ENCODE assay signal across 28 cellular contexts in the genomic region with DNA sequence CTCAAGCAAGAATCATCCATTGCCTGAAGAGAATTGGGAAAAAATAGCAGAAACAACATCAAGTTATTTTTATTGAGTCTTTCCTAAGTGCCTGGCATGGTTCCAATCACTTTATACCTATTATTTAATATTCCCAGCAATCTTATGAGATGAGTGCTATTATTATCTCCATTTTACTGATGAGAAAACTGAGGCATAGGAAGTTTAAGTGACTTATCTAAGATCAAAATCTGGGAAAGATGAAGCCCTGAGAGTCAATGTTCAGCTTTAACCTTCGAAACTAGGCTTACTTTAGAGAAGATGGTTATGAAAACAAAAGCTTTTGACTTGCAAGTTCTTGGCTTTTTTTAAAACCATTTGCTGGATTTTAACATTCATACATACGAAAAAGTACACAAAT.
"Had no signal": no experiment of that assay in that cellular context is flagged by ENCODE, and none has a peak within 500 bp of the region (broad histone marks: within the 10 kb centered on the region; RNA-seq: fewer than 3 reads in every experiment).

No MANE protein-coding gene starts in this region.

- H3K4me1 ChIP-seq: adrenal gland, body of pancreas, colonic mucosa, gastroesophageal sphincter had no signal

- H3K27me3 ChIP-seq: adrenal gland, body of pancreas, colonic mucosa, esophagus squamous epithelium had no signal

- H3K9me3 ChIP-seq: adrenal gland, body of pancreas, colonic mucosa, esophagus squamous epithelium, gastroesophageal sphincter had no signal

- DNase-seq: activated CD4-positive, alpha-beta memory T cell treated with anti-CD3 and anti-CD28 coated beads for 36 hours; activated CD4-positive, alpha-beta T cell treated with anti-CD3 and anti-CD28 coated beads for 36 hours; activated CD4-positive, CD25-positive, alpha-beta regulatory T cell; activated CD4-positive, CD25-positive, alpha-beta regulatory T cell treated with anti-CD3 and anti-CD28 coated beads, Interleukin-2, amount 50 U/mL, for 72 hours; activated CD8-positive, alpha-beta memory T cell treated with anti-CD3 and anti-CD28 coated beads, Interleukin-2, amount 10 ng/mL, durations not matched to agents 7 days and 5 days; activated CD8-positive, alpha-beta memory T cell treated with anti-CD3 and anti-CD28 coated beads, Interleukin-2, amount 50 U/mL, for 4 hours; activated CD8-positive, alpha-beta T cell treated with anti-CD3 and anti-CD28 coated beads, Interleukin-2, amount 10 ng/mL, durations not matched to agents 7 days and 5 days; activated effector memory CD4-positive, alpha-beta T cell treated with anti-CD3 and anti-CD28 coated beads, Interleukin-2, amount 50 U/mL, for 16 hours; activated naive CD4-positive, alpha-beta T cell treated with anti-CD3 and anti-CD28 coated beads for 36 hours; activated naive CD8-positive, alpha-beta T cell treated with anti-CD3 and anti-CD28 coated beads for 36 hours; activated naive CD8-positive, alpha-beta T cell treated with anti-CD3 and anti-CD28 coated beads, Interleukin-2, amount 50 U/mL, for 24 hours; activated T-cell treated with anti-CD3 and anti-CD28 coated beads, Interleukin-2, amount 50 U/mL, for 1 hour; activated T-cell treated with anti-CD3 and anti-CD28 coated beads, Interleukin-2, amount 50 U/mL, for 48 hours; amygdala; aorta; body of pancreas; caudate nucleus; cerebellar nuclear complex; colonic mucosa; effector CD8-positive, alpha-beta T cell; esophagus squamous epithelium; foreskin melanocyte; T-helper 2 cell had no signal

- H3K27ac ChIP-seq: adrenal gland, body of pancreas, colonic mucosa, epithelial cell of prostate, esophagus squamous epithelium, gastroesophageal sphincter had no signal

- H3K36me3 ChIP-seq: adrenal gland, colonic mucosa, esophagus squamous epithelium, gastroesophageal sphincter had no signal

- FAIRE-seq: endometrium, endothelial cell of umbilical vein had no signal

- H3K4me3 ChIP-seq: adrenal gland, body of pancreas, colonic mucosa, esophagus squamous epithelium, gastroesophageal sphincter had no signal

- ATAC-seq: activated CD4-positive, alpha-beta T cell treated with anti-CD3 and anti-CD28 coated beads for 36 hours; activated CD8-positive, alpha-beta memory T cell treated with anti-CD3 and anti-CD28 coated beads, Interleukin-2, amount 10 ng/mL, durations not matched to agents 7 days and 5 days; activated CD8-positive, alpha-beta T cell treated with anti-CD3 and anti-CD28 coated beads, Interleukin-2, amount 10 ng/mL, durations not matched to agents 7 days and 5 days; activated naive CD8-positive, alpha-beta T cell treated with anti-CD3 and anti-CD28 coated beads, Interleukin-2, amount 50 U/mL, for 24 hours; body of pancreas; gastroesophageal sphincter had no signal
